19 cellular contexts compared by ENCODE assay signal in genomic region chr12:127479256-127479655, GRCh38.
"Had no signal": no experiment of that assay in that cellular context is flagged by ENCODE, and none has a peak within 500 bp of the region (broad histone marks: within the 10 kb centered on the region; RNA-seq: fewer than 3 reads in every experiment).

No MANE protein-coding gene starts in this region.

- H3K27ac ChIP-seq: esophagus muscularis mucosa, foreskin keratinocyte, left lung, tibial nerve, VCaP had no signal

- DNase-seq: activated CD4-positive, alpha-beta T cell treated with anti-CD3 and anti-CD28 coated beads, Interleukin-2, amount 50 U/mL, for 1 hour; activated CD4-positive, CD25-positive, alpha-beta regulatory T cell treated with anti-CD3 and anti-CD28 coated beads, Interleukin-2, amount 50 U/mL, for 72 hours; activated CD8-positive, alpha-beta memory T cell treated with anti-CD3 and anti-CD28 coated beads for 24 hours; activated CD8-positive, alpha-beta memory T cell treated with anti-CD3 and anti-CD28 coated beads, Interleukin-2, amount 50 U/mL, for 48 hours; activated effector memory CD4-positive, alpha-beta T cell treated with anti-CD3 and anti-CD28 coated beads, Interleukin-2, amount 50 U/mL, for 16 hours; activated naive CD4-positive, alpha-beta T cell treated with anti-CD3 and anti-CD28 coated beads, Interleukin-2, amount 50 U/mL, for 16 hours; activated T-cell treated with anti-CD3 and anti-CD28 coated beads, Interleukin-2, amount 50 U/mL, for 72 hours; aorta; effector CD8-positive, alpha-beta T cell; foreskin keratinocyte; head of caudate nucleus; left lung; stimulated activated CD4-positive, alpha-beta T cell treated with anti-CD3 and anti-CD28 coated beads, Interleukin-12 subunit alpha, Interleukin-12 subunit beta, amount 100 ng/mL, for 4 hours; stimulated activated CD4-positive, alpha-beta T cell treated with anti-CD3 and anti-CD28 coated beads, Interleukin-2, amount 100 ng/mL, for 24 hours; stimulated activated naive CD8-positive, alpha-beta T cell treated with anti-CD3 and anti-CD28 coated beads, Interleukin-15, Interleukin-2, amounts not matched to agents 100 U/mL and 50 U/mL, for 24 hours; substantia nigra had no signal

- H3K4me3 ChIP-seq: esophagus muscularis mucosa, left lung, tibial nerve had no signal

- H3K4me1 ChIP-seq: esophagus muscularis mucosa, foreskin keratinocyte, left lung, tibial nerve had no signal

- H3K27me3 ChIP-seq: esophagus muscularis mucosa, foreskin keratinocyte, left lung, tibial nerve had no signal

- ATAC-seq: foreskin keratinocyte; left lung; stimulated activated naive CD8-positive, alpha-beta T cell treated with anti-CD3 and anti-CD28 coated beads, Interleukin-15, Interleukin-2, amounts not matched to agents 100 U/mL and 50 U/mL, for 24 hours had no signal

- H3K9me3 ChIP-seq: esophagus muscularis mucosa had no signal

- H3K36me3 ChIP-seq: esophagus muscularis mucosa, left lung, tibial nerve had no signal
